ENCODE assay signal across 6 cellular contexts in genomic region chr7:102583495-102583894, GRCh38. TPM values are rescaled to one million over a fixed set of nuclear protein-coding genes. Genes with fewer than 3 reads are reported as not detected.
"Had no signal": no experiment of that assay in that cellular context is flagged by ENCODE, and none has a peak within 500 bp of the region (broad histone marks: within the 10 kb centered on the region; RNA-seq: fewer than 3 reads in every experiment).

No MANE protein-coding gene starts in this region.

RNA-seq across cellular contexts. Expression of gene SPDYE2, which starts 32.5 kb away (rescaled TPM):
- total RNA-seq: GM23338, H1, H9, HepG2, HFFc6, HT1080 had no signal
- polyA plus RNA-seq: H1, HepG2 had no signal
